ENCODE assay signal across 9 cellular contexts in the genomic region with DNA sequence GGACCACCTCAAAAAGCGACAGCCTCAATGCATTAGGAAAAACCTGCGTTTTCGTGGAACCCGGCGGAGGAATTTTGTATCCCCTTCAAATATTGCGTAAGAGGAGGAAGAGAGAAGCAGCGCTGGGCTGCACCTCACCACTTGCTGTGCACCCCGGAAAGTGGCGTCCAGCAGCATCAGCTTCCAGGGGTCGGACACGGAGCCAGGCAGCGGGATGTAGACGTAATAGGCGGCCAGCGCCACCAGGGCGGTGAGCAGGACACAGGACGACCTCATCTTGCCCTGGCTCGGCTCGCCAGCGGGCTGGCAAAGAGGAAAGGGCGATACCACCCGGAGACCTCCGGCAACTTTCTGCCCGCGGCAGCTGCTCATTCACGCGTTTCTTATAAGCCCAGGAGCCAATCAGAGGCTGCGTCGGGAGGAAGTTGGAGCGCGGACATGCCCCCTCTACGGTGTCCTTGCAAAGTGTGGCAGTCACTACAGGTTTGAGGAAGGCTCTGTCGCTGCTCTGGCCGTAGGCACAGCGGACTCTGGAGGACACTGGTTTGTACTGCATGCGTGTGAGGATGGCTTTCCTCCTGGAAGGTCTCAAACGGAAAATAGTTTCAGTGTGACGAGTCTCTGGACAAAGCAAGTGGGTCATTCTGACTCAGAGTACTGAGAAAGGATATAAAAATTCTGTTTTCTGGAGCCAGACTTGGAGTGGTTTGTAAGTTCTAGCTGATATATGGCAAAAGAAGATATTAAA. TPM values are rescaled to one million over a fixed set of nuclear protein-coding genes. Genes with fewer than 3 reads are reported as not detected.
DNase-seq lines count a peak whose midpoint lies in the region; ATAC-seq, FAIRE-seq and TF ChIP-seq lines count a peak whose summit lies in the region.
"Had no signal": no experiment of that assay in that cellular context is flagged by ENCODE, and none has a peak within 500 bp of the region (broad histone marks: within the 10 kb centered on the region; RNA-seq: fewer than 3 reads in every experiment).

A gene with protein sequence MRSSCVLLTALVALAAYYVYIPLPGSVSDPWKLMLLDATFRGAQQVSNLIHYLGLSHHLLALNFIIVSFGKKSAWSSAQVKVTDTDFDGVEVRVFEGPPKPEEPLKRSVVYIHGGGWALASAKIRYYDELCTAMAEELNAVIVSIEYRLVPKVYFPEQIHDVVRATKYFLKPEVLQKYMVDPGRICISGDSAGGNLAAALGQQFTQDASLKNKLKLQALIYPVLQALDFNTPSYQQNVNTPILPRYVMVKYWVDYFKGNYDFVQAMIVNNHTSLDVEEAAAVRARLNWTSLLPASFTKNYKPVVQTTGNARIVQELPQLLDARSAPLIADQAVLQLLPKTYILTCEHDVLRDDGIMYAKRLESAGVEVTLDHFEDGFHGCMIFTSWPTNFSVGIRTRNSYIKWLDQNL (minus strand): TSS at position 359 of the 748 bp plus-strand sequence. CDS start 83 bp downstream, at position 276.

- H3K4me2 ChIP-seq in smooth muscle cell = peak within 1 kb of the TSS; percentile 93

- no peaks in the 10 kb centered on the region for H3K79me2 ChIP-seq in smooth muscle cell (ENCODE audit: low read depth)

- H3K9me3 ChIP-seq in smooth muscle cell (replicated peaks; ENCODE audit: low read depth) = no peaks in the 10 kb centered on the region

- H2AFZ ChIP-seq in smooth muscle cell (ENCODE audit: low read depth) = peak within 1 kb of the TSS; percentile 90

- H3F3A ChIP-seq in smooth muscle cell (ENCODE audit: low read depth) = peaks cover 11% of the 10 kb centered on the region

- H3K4me3 ChIP-seq in WI38 (ENCODE audit: low read depth, low read length) (peak within 1 kb of the TSS; percentile 98), bronchial epithelial cell (ENCODE audit: low read depth, low read length) (peak within 1 kb of the TSS; percentile 75), smooth muscle cell (peak within 1 kb of the TSS; percentile 78)

- TF ChIP-seq CTCF in WI38 (IDR thresholded peaks at IDR 0.05; ENCODE audit: low read depth, low read length) = peak; percentile 92
- TF ChIP-seq CTCF in bronchial epithelial cell (IDR thresholded peaks at IDR 0.05; ENCODE audit: insufficient read depth, low read length, severe bottlenecking) = peak; percentile 83
- TF ChIP-seq CTCF in smooth muscle cell (IDR thresholded peaks at IDR 0.05; ENCODE audit: borderline replicate concordance, insufficient read depth, poor library complexity, severe bottlenecking) = peak; percentile 63

- DNase-seq in AG08395 (ENCODE audit: low spot score) (peak; percentile 95), NCI-H2196 treated with DMSO at 0.1 percent for 48 hours (lab: John Stamatoyannopoulos, UW; ENCODE audit: unreplicated experiment) (peak; percentile 97), bronchial epithelial cell (ENCODE audit: low read depth) (peak; percentile 99), iPS-NIHi7 (ENCODE audit: extremely low spot score) (peak; percentile 94), smooth muscle cell (lab: John Stamatoyannopoulos, UW; ENCODE audit: unreplicated experiment) (peak; percentile 61)

- H3K27ac ChIP-seq in smooth muscle cell (ENCODE audit: low read depth) = peak within 1 kb of the TSS; percentile 92

- H3K27me3 ChIP-seq in bronchial epithelial cell (ENCODE audit: control insufficient read depth, insufficient read depth, low read length) (no peaks in the 10 kb centered on the region), smooth muscle cell (ENCODE audit: low read depth) (no peaks in the 10 kb centered on the region)

- peak; percentile 100 for ATAC-seq in GM18873 (IDR thresholded peaks at IDR 0.05; ENCODE audit: low FRiP score, unreplicated experiment)
- peak; percentile 99 for ATAC-seq in HG03139 (IDR thresholded peaks at IDR 0.05; ENCODE audit: unreplicated experiment)

- H4K20me1 ChIP-seq in smooth muscle cell (ENCODE audit: low read depth) = no peaks in the 10 kb centered on the region

- peak; percentile 60 for FAIRE-seq in bronchial epithelial cell (lab: Jason Lieb, UNC)
- FAIRE-seq: colon had no signal

- peaks cover 5% of the 10 kb centered on the region for H3K4me1 ChIP-seq in smooth muscle cell (ENCODE audit: low read depth)

- peak within 1 kb of the TSS; percentile 79 for H3K9ac ChIP-seq in smooth muscle cell (ENCODE audit: low read depth)

- WGBS in smooth muscle cell (ENCODE audit: low lambda C conversion rate) = under 1% methylated on average over 38 of the region's 38 CpGs

- no peaks in the 10 kb centered on the region for H3K36me3 ChIP-seq in bronchial epithelial cell (ENCODE audit: control insufficient read depth, insufficient read depth, low read length)
- no peaks in the 10 kb centered on the region for H3K36me3 ChIP-seq in smooth muscle cell (ENCODE audit: low read depth)

RNA-seq across cellular contexts. Expression of the gene that starts here (rescaled TPM):
- 3.8 and 5.3 TPM in 2 replicates for total RNA-seq in bronchial epithelial cell
- total RNA-seq in smooth muscle cell = 4.6 and 5.3 TPM in 2 replicates
- 1.9 and 3.6 TPM in 2 replicates for polyA plus RNA-seq in smooth muscle cell

Comparison
In these comparisons a context has a peak if more than half of its experiments do, and no peak if none do; other contexts are left out.
1. Peak in every context shown above with its lines: DNase-seq, ATAC-seq, H3K4me3 ChIP-seq and H3K27ac ChIP-seq.